9 cellular contexts compared by ENCODE assay signal in the genomic region with DNA sequence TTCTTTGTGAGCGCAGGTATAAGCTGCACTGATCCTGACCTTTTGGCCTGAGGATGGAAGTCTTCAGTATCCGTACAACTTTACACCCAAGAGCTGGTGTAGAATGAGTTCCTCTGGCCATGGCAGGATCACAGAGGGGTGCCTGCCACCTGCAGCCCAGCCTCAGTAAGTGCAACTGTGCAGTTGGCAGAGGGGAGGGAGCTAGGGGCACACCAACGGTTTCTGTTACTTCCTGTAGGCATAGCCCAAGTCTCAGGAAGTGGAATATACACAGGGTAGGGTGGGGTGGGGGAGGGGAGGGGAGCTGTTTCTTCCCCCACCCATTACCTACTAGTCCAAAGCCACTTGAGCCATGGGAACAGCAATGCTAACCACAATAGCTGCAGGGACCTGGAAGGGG.
DNase-seq lines count a peak whose midpoint lies in the region; ATAC-seq and TF ChIP-seq lines count a peak whose summit lies in the region.
"Had no signal": no experiment of that assay in that cellular context is flagged by ENCODE, and none has a peak within 500 bp of the region (broad histone marks: within the 10 kb centered on the region; RNA-seq: fewer than 3 reads in every experiment).

No MANE protein-coding gene starts in this region.

- no peaks in the 10 kb centered on the region for H3K27me3 ChIP-seq in NT2/D1 (ENCODE audit: insufficient read depth, insufficient read length)
- H3K27me3 ChIP-seq in adipocyte (replicated peaks; ENCODE audit: control insufficient read depth, insufficient read depth, low read length) = no peaks in the 10 kb centered on the region
- H3K27me3 ChIP-seq: SJSA1 had no signal

- ATAC-seq in GM18517 (IDR thresholded peaks at IDR 0.05; ENCODE audit: unreplicated experiment) = no peak

- H3K36me3 ChIP-seq in HEK293 (ENCODE audit: control insufficient read depth in 2 of 2, insufficient read depth in 1 of 2, low read length in 2 of 2) = no peaks in the 10 kb centered on the region
- H3K36me3 ChIP-seq in NT2/D1 (ENCODE audit: insufficient read depth, insufficient read length, low read length) = no peaks in the 10 kb centered on the region
- no peaks in the 10 kb centered on the region for H3K36me3 ChIP-seq in adipocyte (ENCODE audit: control insufficient read depth, insufficient read depth, low read length, severe bottlenecking)
- H3K36me3 ChIP-seq: SJSA1 had no signal

- no peak overlapping the region for H3K4me3 ChIP-seq in HEK293 (ENCODE audit: low read depth, low read length)
- H3K4me3 ChIP-seq in NT2/D1 (ENCODE audit: insufficient read length, low read depth) = no peak overlapping the region
- H3K4me3 ChIP-seq in adipocyte (ENCODE audit: low read length) = no peak overlapping the region
- H3K4me3 ChIP-seq: SJSA1 had no signal

- POLR2A ChIA-PET in HEK293 (lab: Yijun Ruan, JAX) = no interaction called here

- H3K9me3 ChIP-seq in HEK293 (ENCODE audit: control insufficient read depth, insufficient read depth, low read depth, low read length) = no peaks in the 10 kb centered on the region
- no peaks in the 10 kb centered on the region for H3K9me3 ChIP-seq in NT2/D1 (ENCODE audit: insufficient read depth, low read length)
- no peaks in the 10 kb centered on the region for H3K9me3 ChIP-seq in adipocyte (ENCODE audit: control insufficient read depth, low read length)
- H3K9me3 ChIP-seq: SJSA1 had no signal

- no peak overlapping the region for H3K27ac ChIP-seq in HEK293 (ENCODE audit: extremely low read depth, low read depth, low read length)
- H3K27ac ChIP-seq: SJSA1 had no signal

- H3K9ac ChIP-seq in NT2/D1 (ENCODE audit: insufficient read length, low read depth) (no peak overlapping the region), adipocyte (ENCODE audit: low read length) (no peak overlapping the region)

- DNase-seq in DMS153 (lab: John Stamatoyannopoulos, UW) (peak; percentile 1), NT2/D1 (ENCODE audit: low read depth, low spot score) (peak; percentile 2), adipocyte (ENCODE audit: low read depth) (peak; percentile 30), iPS-NIHi7 (ENCODE audit: extremely low spot score) (peak; percentile 55), DMS79 (lab: John Stamatoyannopoulos, UW) (no peak)
- DNase-seq in stimulated activated CD4-positive, alpha-beta T cell treated with anti-CD3 and anti-CD28 coated beads, Interleukin-4, amount 100 ng/mL, for 4 hours = peak; percentile 25 to 30

- CTCF ChIA-PET in HEK293 (lab: Yijun Ruan, JAX) = interaction anchor here (0.7 to 2.1 kb wide), 8 partner anchors 11 to 818 kb away, joined by 3 to 16 read pairs (median 3); no protein-coding TSS in a partner anchor

- H3K4me1 ChIP-seq in HEK293 (ENCODE audit: control insufficient read depth, insufficient read depth, low read length) (no peaks in the 10 kb centered on the region), NT2/D1 (ENCODE audit: insufficient read depth, insufficient read length) (no peaks in the 10 kb centered on the region), adipocyte (ENCODE audit: control insufficient read depth, insufficient read depth, low read length) (no peaks in the 10 kb centered on the region)
- H3K4me1 ChIP-seq: SJSA1 had no signal

- no peak for TF ChIP-seq CTCF in HEK293 (tag by site-specific recombination; IDR thresholded peaks at IDR 0.05)

TF ChIP-seq in HEK293, 187 proteins besides CTCF, POLR2A, EP300 and RAD21:
- no peak for TF ChIP-seq ZNF366 (tag by site-specific recombination; conservative IDR thresholded peaks at IDR 0.05)
- no peak for TF ChIP-seq ZNF112 (tag by site-specific recombination; IDR thresholded peaks at IDR 0.05)
- no peak for TF ChIP-seq ZNF776 (tag by site-specific recombination; IDR thresholded peaks at IDR 0.05; ENCODE audit: borderline replicate concordance)
- TF ChIP-seq ZNF561 (tag by site-specific recombination; IDR thresholded peaks at IDR 0.05; ENCODE audit: borderline replicate concordance) = no peak
- TF ChIP-seq MZF1 (tag by site-specific recombination; IDR thresholded peaks at IDR 0.05; ENCODE audit: borderline replicate concordance) = no peak
- TF ChIP-seq SP7 (tag by site-specific recombination; IDR thresholded peaks at IDR 0.05) = no peak
- TF ChIP-seq ZNF274 (IDR thresholded peaks at IDR 0.05; ENCODE audit: low read length) = no peak
- TF ChIP-seq ZNF274 (tag by site-specific recombination; IDR thresholded peaks at IDR 0.05; ENCODE audit: borderline replicate concordance) = no peak
- peak; percentile 37; the same call in 1 of the 2 replicates for TF ChIP-seq ZBTB11 (tag by site-specific recombination; conservative IDR thresholded peaks at IDR 0.05; ENCODE audit: low read depth)
- peak; percentile 29; the same call in 1 of the 2 replicates for TF ChIP-seq ZNF654 (tag by site-specific recombination; IDR thresholded peaks at IDR 0.05; ENCODE audit: low read depth)
- no peak for TF ChIP-seq KLF8 (tag by site-specific recombination; IDR thresholded peaks at IDR 0.05)
- TF ChIP-seq ZNF174 (tag by site-specific recombination; IDR thresholded peaks at IDR 0.05) = no peak
- no peak for TF ChIP-seq ZSCAN23 (tag by site-specific recombination; IDR thresholded peaks at IDR 0.05)
- TF ChIP-seq ZNF513 (tag by site-specific recombination; IDR thresholded peaks at IDR 0.05) = no peak
- TF ChIP-seq ZNF239 (tag by site-specific recombination; IDR thresholded peaks at IDR 0.05) = no peak
- TF ChIP-seq GFI1B (tag by site-specific recombination; IDR thresholded peaks at IDR 0.05) = no peak
